In genomic region chr15:72800819-72801481, GRCh38 we compare ENCODE assay signal across 1 cellular context.
A peak's percentile ranks its signal among the peaks of the same experiment; 100 is the strongest.
TF ChIP-seq lines count a peak whose summit lies in the region.

No MANE protein-coding gene starts in this region.

TF ChIP-seq in HEK293, 187 proteins besides CTCF, POLR2A, EP300 and RAD21 (continued from another document):
- no peak for TF ChIP-seq AEBP2 (tag by site-specific recombination; IDR thresholded peaks at IDR 0.05; ENCODE audit: borderline replicate concordance)
- no peak for TF ChIP-seq ZNF426 (tag by site-specific recombination; IDR thresholded peaks at IDR 0.05)
- no peak for TF ChIP-seq ZNF292 (tag by site-specific recombination; IDR thresholded peaks at IDR 0.05; ENCODE audit: borderline replicate concordance, low read depth)
- TF ChIP-seq ZNF529 (tag by site-specific recombination; IDR thresholded peaks at IDR 0.05; ENCODE audit: insufficient replicate concordance), result no peak
- TF ChIP-seq ZNF335 (tag by site-specific recombination; conservative IDR thresholded peaks at IDR 0.05), result 0 out of 2 replicates have a peak, but pooled peaks have one; percentile 28
- peak; percentile 20; the same call in 1 of the 2 replicates for TF ChIP-seq ZIC2 (tag by site-specific recombination; IDR thresholded peaks at IDR 0.05)
- no peak for TF ChIP-seq ZNF48 (tag by site-specific recombination; IDR thresholded peaks at IDR 0.05)
- TF ChIP-seq SP2 (tag by site-specific recombination; IDR thresholded peaks at IDR 0.05), result no peak
- TF ChIP-seq ZNF629 (tag by site-specific recombination; IDR thresholded peaks at IDR 0.05), result peak; percentile 65; the same call in 1 of the 2 replicates
- TF ChIP-seq ZBTB21 (tag by site-specific recombination; IDR thresholded peaks at IDR 0.05), result peak; percentile 80
- TF ChIP-seq ZNF555 (tag by site-specific recombination; conservative IDR thresholded peaks at IDR 0.05), result no peak
- TF ChIP-seq ZNF518A (tag by site-specific recombination; conservative IDR thresholded peaks at IDR 0.05; ENCODE audit: low read depth), result 0 out of 2 replicates have a peak, but pooled peaks have one; percentile 34
- no peak for TF ChIP-seq ZSCAN5A (tag by site-specific recombination; IDR thresholded peaks at IDR 0.05)
- no peak for TF ChIP-seq ZNF169 (tag by site-specific recombination; IDR thresholded peaks at IDR 0.05)
- peak; percentile 50; the same call in 1 of the 2 replicates for TF ChIP-seq ZNF398 (tag by site-specific recombination; IDR thresholded peaks at IDR 0.05)
- no peak for TF ChIP-seq GFI1B (tag by site-specific recombination; IDR thresholded peaks at IDR 0.05)
- TF ChIP-seq ZNF660 (tag by site-specific recombination; IDR thresholded peaks at IDR 0.05), result 0 out of 2 replicates have a peak, but pooled peaks have one; percentile 22
- peak; percentile 42 for TF ChIP-seq ZFHX2 (tag by site-specific recombination; conservative IDR thresholded peaks at IDR 0.05)
- TF ChIP-seq ZBTB20 (tag by site-specific recombination; IDR thresholded peaks at IDR 0.05), result peak; percentile 33
- TF ChIP-seq HOXC10 (CRISPR knock-in tag; IDR thresholded peaks at IDR 0.05), result no peak
- TF ChIP-seq ZNF433 (tag by site-specific recombination; IDR thresholded peaks at IDR 0.05; ENCODE audit: low read depth), result no peak
- peak; percentile 38; the same call in 1 of the 2 replicates for TF ChIP-seq ZNF692 (tag by site-specific recombination; IDR thresholded peaks at IDR 0.05)
- no peak for TF ChIP-seq ZNF121 (tag by site-specific recombination; IDR thresholded peaks at IDR 0.05)
- TF ChIP-seq MZF1 (tag by site-specific recombination; IDR thresholded peaks at IDR 0.05; ENCODE audit: borderline replicate concordance), result no peak
- TF ChIP-seq SALL2 (tag by site-specific recombination; IDR thresholded peaks at IDR 0.05; ENCODE audit: borderline replicate concordance), result no peak
- 0 out of 2 replicates have a peak, but pooled peaks have one; percentile 11 for TF ChIP-seq ATF2 (tag by site-specific recombination; IDR thresholded peaks at IDR 0.05; ENCODE audit: low read depth)
- TF ChIP-seq ZBTB17 (tag by site-specific recombination; IDR thresholded peaks at IDR 0.05), result peak; percentile 66
- no peak for TF ChIP-seq FEZF1 (tag by site-specific recombination; IDR thresholded peaks at IDR 0.05)
- peak; percentile 66 for TF ChIP-seq SP7 (tag by site-specific recombination; IDR thresholded peaks at IDR 0.05)
- TF ChIP-seq ZBTB1 (tag by site-specific recombination; IDR thresholded peaks at IDR 0.05), result no peak
